28 cellular contexts compared by ENCODE assay signal in the genomic region with DNA sequence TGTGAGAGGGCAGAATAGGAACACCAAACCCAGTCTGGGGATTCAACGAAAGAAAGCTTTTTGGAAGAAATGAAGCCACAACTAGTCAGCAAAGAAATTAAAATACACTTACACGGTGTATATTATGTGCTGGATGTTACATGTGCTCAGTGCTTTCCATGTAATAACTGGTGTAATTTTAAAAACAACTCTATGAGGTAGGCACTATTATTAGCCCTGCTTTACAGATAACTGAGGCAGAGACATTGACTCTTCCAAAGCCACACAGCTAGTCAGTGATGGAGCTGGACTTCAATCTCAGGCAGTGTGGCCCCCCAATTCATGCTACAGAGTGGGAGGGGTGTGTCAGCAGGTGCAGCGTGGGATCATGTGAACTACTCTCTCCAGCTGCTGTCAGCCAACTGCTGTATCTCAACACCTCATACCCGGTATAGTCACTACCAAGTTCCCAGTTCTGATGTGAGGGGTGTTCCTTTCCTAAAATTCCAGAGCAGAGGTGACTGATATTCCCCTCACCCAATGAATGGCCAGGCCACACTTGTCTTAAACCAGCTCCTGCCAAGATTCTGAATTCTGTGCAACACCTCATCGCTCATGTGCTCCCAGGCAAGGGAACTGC.
"Had no signal": no experiment of that assay in that cellular context is flagged by ENCODE, and none has a peak within 500 bp of the region (broad histone marks: within the 10 kb centered on the region; RNA-seq: fewer than 3 reads in every experiment).

No MANE protein-coding gene starts in this region.

- H3K36me3 Mint-ChIP-seq: activated naive CD8-positive, alpha-beta T cell treated with anti-CD3 and anti-CD28 coated beads for 36 hours; natural killer cell had no signal

- H3K4me3 Mint-ChIP-seq: activated B cell treated with CpG ODN at 0.5 μM for 24 hours; activated CD8-positive, alpha-beta T cell treated with anti-CD3 and anti-CD28 coated beads, Interleukin-2, amount 10 ng/mL, durations not matched to agents 7 days and 5 days; activated naive CD4-positive, alpha-beta T cell treated with anti-CD3 and anti-CD28 coated beads for 36 hours; activated naive CD8-positive, alpha-beta T cell treated with anti-CD3 and anti-CD28 coated beads for 36 hours; activated T-helper 1 cell treated with anti-CD3 and anti-CD28 coated beads, Interleukin-12 subunit alpha, Interleukin-12 subunit beta, Interleukin-2, Interleukin-4 antibody, amounts not matched to agents 30 ng/mL and 10 ng/mL and 1 ng/mL, durations not matched to agents 14 hours and 24 hours and 36 hours; natural killer cell; neural progenitor cell; T-helper 1 cell treated with Interleukin-12 subunit alpha and Interleukin-12 subunit beta and Interleukin-4 antibody, amounts not matched to agents 30 μg/mL and 1 μg/mL, for 36 hours had no signal

- H3K36me3 ChIP-seq: adrenal gland, gastrocnemius medialis, neural progenitor cell, right lobe of liver, transverse colon had no signal

- H3K27me3 Mint-ChIP-seq: activated B cell treated with CpG ODN at 0.5 μM for 24 hours; activated naive CD8-positive, alpha-beta T cell treated with anti-CD3 and anti-CD28 coated beads for 36 hours had no signal

- H3K27ac ChIP-seq: adrenal gland, body of pancreas, epithelial cell of prostate, gastrocnemius medialis, lower lobe of right lung, neural progenitor cell, right lobe of liver, transverse colon had no signal

- H3K4me2 ChIP-seq: neural progenitor cell had no signal

- DNase-seq: activated B cell treated with CpG ODN at 0.5 μM for 24 hours; activated CD8-positive, alpha-beta T cell treated with anti-CD3 and anti-CD28 coated beads, Interleukin-2, amount 10 ng/mL, durations not matched to agents 7 days and 5 days; activated effector memory CD4-positive, alpha-beta T cell treated with anti-CD3 and anti-CD28 coated beads, Interleukin-2, amount 50 U/mL, for 16 hours; activated naive CD4-positive, alpha-beta T cell treated with anti-CD3 and anti-CD28 coated beads for 36 hours; activated naive CD8-positive, alpha-beta T cell treated with anti-CD3 and anti-CD28 coated beads for 36 hours; aorta; body of pancreas; caudate nucleus; cortex of kidney; gastrocnemius medialis; glutamatergic neuron; hippocampal formation; left cardiac atrium; lower lobe of right lung; mesenchymal stem cell; natural killer cell; right lobe of liver; stimulated activated CD4-positive, alpha-beta T cell treated with anti-CD3 and anti-CD28 coated beads, Interleukin-2, amount 100 ng/mL, for 48 hours; stimulated activated naive CD4-positive, alpha-beta T cell treated with Interleukin-2 at 50 U/mL for 16 hours; SW 1271; T1000; transverse colon had no signal

- H2AFZ ChIP-seq: neural progenitor cell had no signal

- H3K27me3 ChIP-seq: adrenal gland, body of pancreas, gastrocnemius medialis, neural progenitor cell, right lobe of liver, transverse colon had no signal

- H3K9ac ChIP-seq: neural progenitor cell had no signal

- H3K9me3 Mint-ChIP-seq: activated B cell treated with CpG ODN at 0.5 μM for 24 hours; activated naive CD4-positive, alpha-beta T cell treated with anti-CD3 and anti-CD28 coated beads for 36 hours; activated naive CD8-positive, alpha-beta T cell treated with anti-CD3 and anti-CD28 coated beads for 36 hours; activated T-helper 1 cell treated with anti-CD3 and anti-CD28 coated beads, Interleukin-12 subunit alpha, Interleukin-12 subunit beta, Interleukin-2, Interleukin-4 antibody, amounts not matched to agents 30 ng/mL and 10 ng/mL and 1 ng/mL, durations not matched to agents 14 hours and 24 hours and 36 hours; natural killer cell; neural progenitor cell; T-helper 1 cell treated with Interleukin-12 subunit alpha and Interleukin-12 subunit beta and Interleukin-4 antibody, amounts not matched to agents 30 μg/mL and 1 μg/mL, for 36 hours had no signal

- H3K4me1 Mint-ChIP-seq: activated B cell treated with CpG ODN at 0.5 μM for 24 hours; activated naive CD8-positive, alpha-beta T cell treated with anti-CD3 and anti-CD28 coated beads for 36 hours had no signal

- H3K4me3 ChIP-seq: adrenal gland, body of pancreas, gastrocnemius medialis, lower lobe of right lung, neural progenitor cell, right lobe of liver, transverse colon had no signal

- FAIRE-seq: keratinocyte had no signal

- H3K27ac Mint-ChIP-seq: activated B cell treated with CpG ODN at 0.5 μM for 24 hours; activated CD8-positive, alpha-beta T cell treated with anti-CD3 and anti-CD28 coated beads, Interleukin-2, amount 10 ng/mL, durations not matched to agents 7 days and 5 days; activated naive CD4-positive, alpha-beta T cell treated with anti-CD3 and anti-CD28 coated beads for 36 hours; activated naive CD8-positive, alpha-beta T cell treated with anti-CD3 and anti-CD28 coated beads for 36 hours; activated T-helper 1 cell treated with anti-CD3 and anti-CD28 coated beads, Interleukin-12 subunit alpha, Interleukin-12 subunit beta, Interleukin-2, Interleukin-4 antibody, amounts not matched to agents 30 ng/mL and 10 ng/mL and 1 ng/mL, durations not matched to agents 14 hours and 24 hours and 36 hours; natural killer cell; neural progenitor cell; T-helper 1 cell treated with Interleukin-12 subunit alpha and Interleukin-12 subunit beta and Interleukin-4 antibody, amounts not matched to agents 30 μg/mL and 1 μg/mL, for 36 hours had no signal

- H3K9me3 ChIP-seq: adrenal gland, body of pancreas, gastrocnemius medialis, lower lobe of right lung, right lobe of liver, transverse colon had no signal
